30 cellular contexts compared by ENCODE assay signal in the genomic region with DNA sequence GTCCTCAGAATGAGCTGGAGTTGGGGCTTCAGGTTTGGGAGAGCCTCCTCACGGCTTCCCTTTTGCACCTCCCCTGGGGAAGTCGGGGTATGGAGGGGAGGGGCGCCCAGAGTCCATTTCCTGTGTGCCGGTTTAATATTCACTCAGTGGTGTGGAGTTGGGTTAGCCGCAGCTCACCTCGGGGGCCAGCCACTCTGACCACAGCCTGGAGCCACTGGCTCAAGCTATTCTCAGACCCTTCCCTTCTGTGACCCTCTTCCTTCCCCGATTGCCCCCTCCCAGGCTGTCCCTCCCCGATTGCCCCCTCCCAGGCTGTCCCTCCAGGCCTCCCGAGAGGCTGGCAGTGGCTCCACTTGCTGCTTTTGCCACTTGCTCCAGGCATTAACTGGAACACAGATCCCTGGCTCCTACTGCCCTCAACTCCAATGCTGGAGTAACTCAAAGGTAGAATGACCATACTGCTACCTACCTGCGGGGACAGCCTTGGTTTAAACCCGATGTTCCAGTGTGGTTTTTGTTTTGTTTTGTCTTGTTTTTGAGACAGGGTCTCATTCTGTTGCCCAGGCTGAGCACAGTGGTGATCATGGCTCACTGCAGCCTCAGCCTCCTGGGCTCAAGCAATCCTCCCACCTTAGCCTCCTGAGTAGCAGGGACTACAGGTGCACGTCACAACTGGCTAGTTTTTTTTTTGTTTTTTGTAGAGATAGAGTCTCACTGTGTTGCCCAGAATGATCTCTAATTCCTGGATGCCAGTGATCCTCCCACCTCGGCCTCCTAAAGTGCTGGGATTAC. TPM values are rescaled to one million over a fixed set of nuclear protein-coding genes. Genes with fewer than 3 reads are reported as not detected.
A peak's percentile ranks its signal among the peaks of the same experiment; 100 is the strongest.
DNase-seq lines count a peak whose midpoint lies in the region; ATAC-seq, FAIRE-seq and TF ChIP-seq lines count a peak whose summit lies in the region.
"Had no signal": no experiment of that assay in that cellular context is flagged by ENCODE, and none has a peak within 500 bp of the region (broad histone marks: within the 10 kb centered on the region; RNA-seq: fewer than 3 reads in every experiment).

No MANE protein-coding gene starts in this region.

- H3K4me3 ChIP-seq in GM12878 (no peak overlapping the region), A673 (ENCODE audit: low read depth, low read length, poor library complexity, severe bottlenecking) (no peak overlapping the region)
- H3K4me3 ChIP-seq: hepatocyte, sigmoid colon, upper lobe of left lung had no signal

- ATAC-seq in stimulated activated naive CD8-positive, alpha-beta T cell treated with anti-CD3 and anti-CD28 coated beads, Interleukin-15, amount 100 ng/mL, for 72 hours, result peak; percentile 27
- no peak for ATAC-seq in stimulated activated naive CD8-positive, alpha-beta T cell treated with anti-CD3 and anti-CD28 coated beads, Interleukin-15, Interleukin-2, amounts not matched to agents 100 U/mL and 50 U/mL, for 24 hours
- ATAC-seq in HG02943 (IDR thresholded peaks at IDR 0.05; ENCODE audit: low read depth, unreplicated experiment) (peak; percentile 64), GM12878 (peak; percentile 82), HG02885 (IDR thresholded peaks at IDR 0.05; ENCODE audit: poor library complexity, unreplicated experiment) (no peak)
- ATAC-seq: foreskin keratinocyte; naive thymus-derived CD4-positive, alpha-beta T cell; PC-3 had no signal

- TF ChIP-seq EP300 in GM12878 (IDR thresholded peaks at IDR 0.05; ENCODE audit: borderline replicate concordance in 1 of 2, control insufficient read depth in 1 of 2, low read depth in 2 of 2, low read length in 2 of 2), result no peak

- peaks cover 22% of the 10 kb centered on the region for H3K4me1 Mint-ChIP-seq in stimulated activated naive CD8-positive, alpha-beta T cell treated with anti-CD3 and anti-CD28 coated beads, Interleukin-15, amount 100 ng/mL, for 72 hours

- no peak for DNase-seq in stimulated activated naive CD8-positive, alpha-beta T cell treated with anti-CD3 and anti-CD28 coated beads, Interleukin-15, amount 100 ng/mL, for 72 hours
- no peak for DNase-seq in stimulated activated naive CD8-positive, alpha-beta T cell treated with anti-CD3 and anti-CD28 coated beads, Interleukin-15, Interleukin-2, amounts not matched to agents 100 U/mL and 50 U/mL, for 24 hours
- no peak for DNase-seq in GM12878 (ENCODE audit: low read depth, low spot score)
- DNase-seq in A673 (ENCODE audit: low spot score), result no peak
- DNase-seq in NCI-H2227 treated with DMSO at 0.1 percent for 48 hours (lab: John Stamatoyannopoulos, UW), result no peak
- no peak for DNase-seq in CD1c-positive myeloid dendritic cell (ENCODE audit: extremely low spot score)
- DNase-seq: 8988T; activated CD4-positive, alpha-beta T cell treated with anti-CD3 and anti-CD28 coated beads, Interleukin-2, amount 50 U/mL, for 4 hours; amniotic stem cell; BE2C; foreskin keratinocyte; GDM1; kidney; mammary epithelial cell; NCI-H1436 treated with DMSO at 0.1 percent for 48 hours; NCI-H2171; NCI-H748 treated with DMSO at 0.1 percent for 48 hours; PC-3; SIG-M5; sigmoid colon; stimulated activated CD4-positive, alpha-beta T cell treated with anti-CD3 and anti-CD28 coated beads, Interleukin-1b, Interleukin-23, amount 100 ng/mL, for 48 hours; T-helper 1 cell; upper lobe of left lung had no signal

- intact Hi-C loops in GM12878 (cut with micrococcal nuclease; ENCODE audit: unreplicated experiment) (no loop called here), A673 (cut with micrococcal nuclease; ENCODE audit: unreplicated experiment) (no loop called here)

- no peaks in the 10 kb centered on the region for H3K27me3 Mint-ChIP-seq in stimulated activated naive CD8-positive, alpha-beta T cell treated with anti-CD3 and anti-CD28 coated beads, Interleukin-15, amount 100 ng/mL, for 72 hours
- H3K27me3 Mint-ChIP-seq: dendritic cell treated with granulocyte-macrophage colony-stimulating factor and Interleukin-4, amounts not matched to agents 40 ng/mL and 50 ng/mL, for 4 days; naive thymus-derived CD4-positive, alpha-beta T cell; stimulated activated naive CD8-positive, alpha-beta T cell treated with anti-CD3 and anti-CD28 coated beads, Interleukin-15, Interleukin-2, amounts not matched to agents 100 ng/mL and 50 ng/mL, for 24 hours had no signal

- TF ChIP-seq POLR2A in GM12878 (IDR thresholded peaks at IDR 0.05; ENCODE audit: low read depth, low read length), result no peak

- CTCF ChIA-PET in GM12878 (lab: Yijun Ruan, JAX) (no interaction called here), A673 (lab: Charles Lee) (no interaction called here)

- H3K27me3 ChIP-seq in GM12878 (replicated peaks in 1 of 2; ENCODE audit: control insufficient read depth in 2 of 2, insufficient read depth in 2 of 2, low read length in 1 of 2) (no peaks in the 10 kb centered on the region), A673 (replicated peaks; ENCODE audit: insufficient read depth, low read depth, low read length, poor library complexity) (no peaks in the 10 kb centered on the region)
- H3K27me3 ChIP-seq: BE2C, foreskin keratinocyte, hepatocyte, sigmoid colon, upper lobe of left lung had no signal

- POLR2A ChIA-PET in GM12878 (lab: Charles Lee) (no interaction called here), A673 (lab: Charles Lee; ENCODE audit: low non-redundant PET) (interaction anchor here (0.6 kb wide), 1 partner anchor 43 kb away, joined by 4 read pairs; no protein-coding TSS in a partner anchor)

- H3K4me3 Mint-ChIP-seq in stimulated activated naive CD8-positive, alpha-beta T cell treated with anti-CD3 and anti-CD28 coated beads, Interleukin-15, amount 100 ng/mL, for 72 hours, result no peak overlapping the region
- H3K4me3 Mint-ChIP-seq: dendritic cell treated with granulocyte-macrophage colony-stimulating factor and Interleukin-4, amounts not matched to agents 40 ng/mL and 50 ng/mL, for 4 days; naive thymus-derived CD4-positive, alpha-beta T cell; stimulated activated naive CD8-positive, alpha-beta T cell treated with anti-CD3 and anti-CD28 coated beads, Interleukin-15, Interleukin-2, amounts not matched to agents 100 ng/mL and 50 ng/mL, for 24 hours had no signal

- no peaks in the 10 kb centered on the region for H3K79me2 ChIP-seq in GM12878 (ENCODE audit: control insufficient read depth, insufficient read depth, low read length)
- H3K79me2 ChIP-seq: hepatocyte, parathyroid adenoma had no signal

- H3K36me3 ChIP-seq in GM12878 (ENCODE audit: control insufficient read depth in 2 of 2, insufficient read depth in 2 of 2, low read length in 1 of 2) (no peaks in the 10 kb centered on the region), A673 (ENCODE audit: insufficient read depth, low read length, poor library complexity, severe bottlenecking) (no peaks in the 10 kb centered on the region)
- H3K36me3 ChIP-seq: BE2C, sigmoid colon, upper lobe of left lung had no signal

- RAD21 ChIA-PET in GM12878 (lab: Charles Lee; ENCODE audit: unreplicated experiment), result no interaction called here

- SMC1A ChIA-PET in GM12878 (lab: Charles Lee; ENCODE audit: uncharacterized antibody, unreplicated experiment), result interaction anchor here (1.9 kb wide), 1 partner anchor 12 kb away, joined by 6 read pairs; no protein-coding TSS in a partner anchor

- 60% methylated on average over 12 of the region's 13 CpGs for WGBS in GM12878 (ENCODE audit: insufficient coverage, insufficient replicate concordance, low lambda C conversion rate, missing lambda C conversion rate)

- TF ChIP-seq RAD21 in GM12878 (IDR thresholded peaks at IDR 0.05; ENCODE audit: insufficient read depth, low read depth, low read length), result no peak

- BruUV-seq in GM12878 (replicated peaks; lab: Mats Ljungman, UMichigan) (no TSS peak), A673 (replicated peaks; lab: Mats Ljungman, UMichigan) (no TSS peak)

- no peaks in the 10 kb centered on the region for H3K9me3 Mint-ChIP-seq in stimulated activated naive CD8-positive, alpha-beta T cell treated with anti-CD3 and anti-CD28 coated beads, Interleukin-15, amount 100 ng/mL, for 72 hours
- H3K9me3 Mint-ChIP-seq: dendritic cell treated with granulocyte-macrophage colony-stimulating factor and Interleukin-4, amounts not matched to agents 40 ng/mL and 50 ng/mL, for 4 days; stimulated activated naive CD8-positive, alpha-beta T cell treated with anti-CD3 and anti-CD28 coated beads, Interleukin-15, Interleukin-2, amounts not matched to agents 100 ng/mL and 50 ng/mL, for 24 hours had no signal

- no peak for TF ChIP-seq CTCF in GM12878 (IDR thresholded peaks at IDR 0.05 in 2 of 3, conservative IDR thresholded peaks at IDR 0.05 in 1 of 3; ENCODE audit: control insufficient read depth in 2 of 3, extremely low read depth in 1 of 3, insufficient read depth in 1 of 3, low read depth in 3 of 3, low read length in 3 of 3)
- TF ChIP-seq CTCF in A673 (conservative IDR thresholded peaks at IDR 0.05; ENCODE audit: low read depth, low read length), result no peak

- no peak for FAIRE-seq in GM12878 (lab: Jason Lieb, UNC)
- FAIRE-seq: kidney had no signal

- H3K4me2 ChIP-seq in GM12878 (ENCODE audit: control insufficient read depth, insufficient read depth), result no peak overlapping the region
- H3K4me2 ChIP-seq: hepatocyte had no signal

- H2AFZ ChIP-seq in GM12878 (ENCODE audit: control insufficient read depth, low read depth, low read length), result no peak overlapping the region
- H2AFZ ChIP-seq: hepatocyte, parathyroid adenoma had no signal

- no peak overlapping the region for H3K27ac ChIP-seq in GM12878 (ENCODE audit: control insufficient read depth, insufficient read depth)
- no peak overlapping the region for H3K27ac ChIP-seq in A673 (ENCODE audit: low read depth, low read length, poor library complexity, severe bottlenecking)
- H3K27ac ChIP-seq: foreskin keratinocyte, hepatocyte, parathyroid adenoma, sigmoid colon, upper lobe of left lung had no signal

- no peaks in the 10 kb centered on the region for H3K9me3 ChIP-seq in GM12878 (replicated peaks; ENCODE audit: control insufficient read depth, insufficient read depth, low read length)
- H3K9me3 ChIP-seq in A673 (ENCODE audit: low read depth, low read length, poor library complexity, severe bottlenecking), result no peaks in the 10 kb centered on the region
- H3K9me3 ChIP-seq: BE2C, sigmoid colon, upper lobe of left lung had no signal

- in situ Hi-C loops in GM12878 (cut with MboI), result no loop called here

- H4K20me1 ChIP-seq in GM12878 (ENCODE audit: control insufficient read depth, insufficient read depth), result no peaks in the 10 kb centered on the region

- H3K9ac ChIP-seq in GM12878 (ENCODE audit: control insufficient read depth, insufficient read depth, low read length), result no peak overlapping the region
- H3K9ac ChIP-seq: parathyroid adenoma had no signal

- no peak overlapping the region for H3K27ac Mint-ChIP-seq in stimulated activated naive CD8-positive, alpha-beta T cell treated with anti-CD3 and anti-CD28 coated beads, Interleukin-15, amount 100 ng/mL, for 72 hours
- H3K27ac Mint-ChIP-seq: dendritic cell treated with granulocyte-macrophage colony-stimulating factor and Interleukin-4, amounts not matched to agents 40 ng/mL and 50 ng/mL, for 4 days; stimulated activated naive CD8-positive, alpha-beta T cell treated with anti-CD3 and anti-CD28 coated beads, Interleukin-15, Interleukin-2, amounts not matched to agents 100 ng/mL and 50 ng/mL, for 24 hours had no signal

- H3K4me1 ChIP-seq in GM12878 (ENCODE audit: control insufficient read depth, insufficient read depth, low read length) (no peaks in the 10 kb centered on the region), A673 (ENCODE audit: insufficient read depth, low read length, poor library complexity, severe bottlenecking) (no peaks in the 10 kb centered on the region)
- H3K4me1 ChIP-seq: BE2C, foreskin keratinocyte, parathyroid adenoma, upper lobe of left lung had no signal

RNA-seq across cellular contexts. Expression of gene RPUSD4, which starts 29.3 kb away (rescaled TPM):
- 53.5 and 59.9 TPM in 2 replicates for total RNA-seq in GM12878 (2013; cell fraction: nucleolus; rRNA removed)
- total RNA-seq in GM12878 (2014; rRNA removed) (30.6 and 31.0 TPM in 2 replicates), GM12878 (2014; rRNA removed; fragmentation: Illumina TruSeq; extraction: Trizol) (29.6 and 32.5 TPM in 2 replicates), GM12878 (2021) (40.6 and 46.8 TPM in 2 replicates), A673 (2021) (45.3 and 53.9 TPM in 2 replicates)
- polyA plus RNA-seq in GM12878 (2011; ENCODE audit: low read depth), result 24.3 TPM
- polyA plus RNA-seq in GM12878 (2011; rRNA removed) (40.3 and 47.6 TPM in 2 replicates), GM12878 (2014; fragmentation: Illumina TruSeq; extraction: Trizol) (30.7 and 34.4 TPM in 2 replicates), GM12878 (2014; fragmentation: Nextera tagmentation; extraction: Ambion mirVana) (10 to 100 TPM; 24.5 to 25.9 TPM), GM12878 (2014; rRNA removed) (38.7 and 43.7 TPM in 2 replicates), GM12878 (2016; fragmentation: Nextera tagmentation; extraction: Ambion mirVana) (10 to 100 TPM; 28.8 to 29.0 TPM)
- polyA plus RNA-seq in GM12878 (2011; cell fraction: cytosol; rRNA removed), result 59.9 and 64.4 TPM in 2 replicates
- polyA plus RNA-seq in GM12878 (2011; cell fraction: nucleus; rRNA removed), result 57.6 and 59.3 TPM in 2 replicates
- 28.8 and 29.9 TPM in 2 replicates for polyA plus RNA-seq in GM12878 (2012)
- polyA minus RNA-seq in GM12878 (2011; rRNA and poly(A)+ RNA removed), result 131 and 136 TPM in 2 replicates
- polyA minus RNA-seq in GM12878 (2011; cell fraction: cytosol; rRNA and poly(A)+ RNA removed), result 17.0 and 18.8 TPM in 2 replicates
- 25.9 and 42.1 TPM in 2 replicates for polyA minus RNA-seq in GM12878 (2011; cell fraction: nucleus; rRNA and poly(A)+ RNA removed)

RNA-seq across cellular contexts. Expression of gene FAM118B, which starts 29.4 kb away (rescaled TPM):
- total RNA-seq in GM12878 (2013; cell fraction: nucleolus; rRNA removed), result 15.7 and 19.1 TPM in 2 replicates
- total RNA-seq in GM12878 (2014; rRNA removed), result 13.8 and 14.5 TPM in 2 replicates
- 16.5 and 16.6 TPM in 2 replicates for total RNA-seq in GM12878 (2014; rRNA removed; fragmentation: Illumina TruSeq; extraction: Trizol)
- total RNA-seq in GM12878 (2021), result 12.0 and 15.0 TPM in 2 replicates
- polyA plus RNA-seq in GM12878 (2011; ENCODE audit: low read depth), result 4.8 TPM
- polyA plus RNA-seq in GM12878 (2011; rRNA removed), result 16.6 and 18.1 TPM in 2 replicates
- 9.1 and 10.0 TPM in 2 replicates for polyA plus RNA-seq in GM12878 (2011; cell fraction: cytosol; rRNA removed)
- polyA plus RNA-seq in GM12878 (2011; cell fraction: nucleus; rRNA removed), result 7.4 and 7.9 TPM in 2 replicates
- polyA plus RNA-seq in GM12878 (2012), result 6.3 and 7.4 TPM in 2 replicates
- 13.8 and 15.0 TPM in 2 replicates for polyA plus RNA-seq in GM12878 (2014; fragmentation: Illumina TruSeq; extraction: Trizol)
- polyA plus RNA-seq in GM12878 (2014; fragmentation: Nextera tagmentation; extraction: Ambion mirVana), result 10 to 100 TPM; 21.3 to 24.7 TPM
- polyA plus RNA-seq in GM12878 (2014; rRNA removed), result 12.1 and 12.8 TPM in 2 replicates
- 10 to 100 TPM; 29.0 to 29.7 TPM for polyA plus RNA-seq in GM12878 (2016; fragmentation: Nextera tagmentation; extraction: Ambion mirVana)
- polyA minus RNA-seq in GM12878 (2011; rRNA and poly(A)+ RNA removed), result 8.3 and 9.3 TPM in 2 replicates
- polyA minus RNA-seq in GM12878 (2011; cell fraction: cytosol; rRNA and poly(A)+ RNA removed), result 2.3 and 2.4 TPM in 2 replicates
- polyA minus RNA-seq in GM12878 (2011; cell fraction: nucleus; rRNA and poly(A)+ RNA removed), result 6.8 and 9.9 TPM in 2 replicates
- total RNA-seq in A673 (2021), result 34.8 and 40.3 TPM in 2 replicates

Comparison
In these comparisons a context has a peak if more than half of its experiments do, and no peak if none do; other contexts are left out.
1. ATAC-seq: peak in stimulated activated naive CD8-positive, alpha-beta T cell treated with anti-CD3 and anti-CD28 coated beads, Interleukin-15, amount 100 ng/mL, for 72 hours (single experiment), HG02943 (single experiment) and GM12878 (single experiment); none in stimulated activated naive CD8-positive, alpha-beta T cell treated with anti-CD3 and anti-CD28 coated beads, Interleukin-15, Interleukin-2, amounts not matched to agents 100 U/mL and 50 U/mL, for 24 hours (single experiment) and HG02885 (single experiment).